Comparison of ENCODE assay signal across 20 cellular contexts in genomic region chr1:201788296-201788695, GRCh38.
"Had no signal": no experiment of that assay in that cellular context is flagged by ENCODE, and none has a peak within 500 bp of the region (broad histone marks: within the 10 kb centered on the region; RNA-seq: fewer than 3 reads in every experiment).

No MANE protein-coding gene starts in this region.

- H3K27me3 ChIP-seq: ovary had no signal

- H3K36me3 Mint-ChIP-seq: activated CD4-positive, alpha-beta memory T cell treated with anti-CD3 and anti-CD28 coated beads for 36 hours; activated CD8-positive, alpha-beta memory T cell treated with anti-CD3 and anti-CD28 coated beads, Interleukin-2, amount 10 ng/mL, durations not matched to agents 7 days and 5 days had no signal

- H3K4me3 ChIP-seq: lower lobe of right lung, ovary had no signal

- H3K27me3 Mint-ChIP-seq: activated CD4-positive, alpha-beta memory T cell treated with anti-CD3 and anti-CD28 coated beads for 36 hours; activated CD4-positive, alpha-beta T cell treated with anti-CD3 and anti-CD28 coated beads for 36 hours; T-cell had no signal

- H3K9me3 Mint-ChIP-seq: activated CD4-positive, alpha-beta memory T cell treated with anti-CD3 and anti-CD28 coated beads for 36 hours; activated naive CD4-positive, alpha-beta T cell treated with anti-CD3 and anti-CD28 coated beads for 36 hours; activated T-helper 2 cell treated with anti-CD3 and anti-CD28 coated beads, Interferon-gamma antibody, Interleukin-2, Interleukin-4, amounts not matched to agents 10 μg/mL and 5 μg/mL and 100 μg/mL, durations not matched to agents 14 hours and 24 hours and 36 hours; T-cell had no signal

- H3K9me3 ChIP-seq: lower lobe of right lung, ovary, SK-N-SH had no signal

- DNase-seq: activated CD4-positive, alpha-beta memory T cell treated with anti-CD3 and anti-CD28 coated beads for 36 hours; activated CD4-positive, alpha-beta T cell treated with anti-CD3 and anti-CD28 coated beads for 36 hours; activated CD8-positive, alpha-beta memory T cell treated with anti-CD3 and anti-CD28 coated beads, Interleukin-2, amount 10 ng/mL, durations not matched to agents 7 days and 5 days; activated naive CD4-positive, alpha-beta T cell treated with anti-CD3 and anti-CD28 coated beads for 36 hours; activated T-cell treated with anti-CD3 and anti-CD28 coated beads, Interleukin-2, amount 50 U/mL, for 1 hour; cerebellar nuclear complex; dermis blood vessel endothelial cell; erythroblast; hypothalamus; kidney glomerular epithelial cell; lower lobe of right lung; midbrain; ovary; SK-N-SH; stimulated activated CD4-positive, alpha-beta T cell treated with anti-CD3 and anti-CD28 coated beads, Interleukin-1b, Interleukin-23, amount 100 ng/mL, for 48 hours; T-cell; T1000; trophoblast cell had no signal

- H3K36me3 ChIP-seq: ovary had no signal

- H3K27ac Mint-ChIP-seq: activated CD4-positive, alpha-beta memory T cell treated with anti-CD3 and anti-CD28 coated beads for 36 hours; activated CD4-positive, alpha-beta T cell treated with anti-CD3 and anti-CD28 coated beads for 36 hours; activated CD8-positive, alpha-beta memory T cell treated with anti-CD3 and anti-CD28 coated beads, Interleukin-2, amount 10 ng/mL, durations not matched to agents 7 days and 5 days; activated naive CD4-positive, alpha-beta T cell treated with anti-CD3 and anti-CD28 coated beads for 36 hours; activated T-helper 2 cell treated with anti-CD3 and anti-CD28 coated beads, Interferon-gamma antibody, Interleukin-2, Interleukin-4, amounts not matched to agents 10 μg/mL and 5 μg/mL and 100 μg/mL, durations not matched to agents 14 hours and 24 hours and 36 hours; T-cell had no signal

- H3K27ac ChIP-seq: lower lobe of right lung, ovary, VCaP had no signal

- H3K4me3 Mint-ChIP-seq: activated CD4-positive, alpha-beta memory T cell treated with anti-CD3 and anti-CD28 coated beads for 36 hours; activated CD4-positive, alpha-beta T cell treated with anti-CD3 and anti-CD28 coated beads for 36 hours; activated CD8-positive, alpha-beta memory T cell treated with anti-CD3 and anti-CD28 coated beads, Interleukin-2, amount 10 ng/mL, durations not matched to agents 7 days and 5 days; activated naive CD4-positive, alpha-beta T cell treated with anti-CD3 and anti-CD28 coated beads for 36 hours; T-cell had no signal
